In genomic region chr1:248815407-248816034, GRCh38 we compare ENCODE assay signal across 25 cellular contexts. TPM values are rescaled to one million over a fixed set of nuclear protein-coding genes. Genes with fewer than 3 reads are reported as not detected.
DNase-seq lines count a peak whose midpoint lies in the region; ATAC-seq and TF ChIP-seq lines count a peak whose summit lies in the region.
"Had no signal": no experiment of that assay in that cellular context is flagged by ENCODE, and none has a peak within 500 bp of the region (broad histone marks: within the 10 kb centered on the region; RNA-seq: fewer than 3 reads in every experiment).

No MANE protein-coding gene starts in this region.

- peaks cover 46% of the 10 kb centered on the region for H3K4me1 Mint-ChIP-seq in activated T-cell treated with anti-CD3 and anti-CD28 coated beads, Interleukin-2, amount 50 U/mL, for 24 hours (ENCODE audit: low read depth)
- peaks cover 62% of the 10 kb centered on the region for H3K4me1 Mint-ChIP-seq in CD4-positive, alpha-beta T cell (ENCODE audit: low read depth)
- peaks cover 40% of the 10 kb centered on the region for H3K4me1 Mint-ChIP-seq in endothelial cell (ENCODE audit: unreplicated experiment)

- H3K27me3 ChIP-seq in CD4-positive, alpha-beta T cell (ENCODE audit: control insufficient read depth, insufficient read depth, low read length): no peaks in the 10 kb centered on the region
- H3K27me3 ChIP-seq in PC-3 (ENCODE audit: low read length) (no peaks in the 10 kb centered on the region), thyroid gland (no peaks in the 10 kb centered on the region)
- H3K27me3 ChIP-seq: esophagus squamous epithelium, tibial nerve had no signal

- POLR2A ChIA-PET in CD4-positive, alpha-beta T cell (lab: Charles Lee): interaction anchor here (1.6 kb wide), 1 partner anchor 11 kb away, joined by 5 read pairs; the partner anchor contains the start of gene SH3BP5L
- POLR2A ChIA-PET in PC-3 (lab: Charles Lee; ENCODE audit: unreplicated experiment): no interaction called here

- H3K27ac Mint-ChIP-seq in activated T-cell treated with anti-CD3 and anti-CD28 coated beads, Interleukin-2, amount 50 U/mL, for 24 hours: peak overlapping the region; percentile 41
- peak overlapping the region; percentile 91 for H3K27ac Mint-ChIP-seq in CD4-positive, alpha-beta T cell
- H3K27ac Mint-ChIP-seq in endothelial cell (ENCODE audit: unreplicated experiment): peak overlapping the region; percentile 76
- H3K27ac Mint-ChIP-seq: memory B cell had no signal

- no peak overlapping the region for H2AFZ ChIP-seq in PC-3 (ENCODE audit: low read length)

- CTCF ChIA-PET in CD4-positive, alpha-beta T cell (lab: Charles Lee): no interaction called here
- CTCF ChIA-PET in PC-3 (lab: Charles Lee): no interaction called here

- WGBS in thyroid gland, 2 donors: 93% methylated on average over 10 of the region's 10 CpGs

- peaks cover 79% of the 10 kb centered on the region for H3K36me3 Mint-ChIP-seq in activated T-cell treated with anti-CD3 and anti-CD28 coated beads, Interleukin-2, amount 50 U/mL, for 24 hours (ENCODE audit: low read depth)
- peaks cover 73% of the 10 kb centered on the region for H3K36me3 Mint-ChIP-seq in CD4-positive, alpha-beta T cell (ENCODE audit: low read depth)
- peaks cover 62% of the 10 kb centered on the region for H3K36me3 Mint-ChIP-seq in endothelial cell (ENCODE audit: low read depth, unreplicated experiment)

- no peak overlapping the region for H3K27ac ChIP-seq in CD4-positive, alpha-beta T cell (ENCODE audit: low read depth, low read length)
- H3K27ac ChIP-seq in PC-3 (ENCODE audit: low read length) (no peak overlapping the region), thyroid gland (no peak overlapping the region)
- H3K27ac ChIP-seq: esophagus squamous epithelium, tibial nerve had no signal

- H3K9me3 Mint-ChIP-seq in activated T-cell treated with anti-CD3 and anti-CD28 coated beads, Interleukin-2, amount 50 U/mL, for 24 hours: no peaks in the 10 kb centered on the region
- no peaks in the 10 kb centered on the region for H3K9me3 Mint-ChIP-seq in CD4-positive, alpha-beta T cell
- H3K9me3 Mint-ChIP-seq in endothelial cell (ENCODE audit: unreplicated experiment): no peaks in the 10 kb centered on the region
- H3K9me3 Mint-ChIP-seq: memory B cell, naive B cell had no signal

- H4K20me1 ChIP-seq in PC-3 (ENCODE audit: low read length): no peaks in the 10 kb centered on the region

- DNase-seq in activated T-cell treated with anti-CD3 and anti-CD28 coated beads, Interleukin-2, amount 50 U/mL, for 24 hours: no peak
- no peak for DNase-seq in activated T-cell treated with anti-CD3 and anti-CD28 coated beads, Interleukin-2, amount 50 U/mL, for 1 hour
- no peak for DNase-seq in CD4-positive, alpha-beta T cell
- DNase-seq in PC-3 (no peak), endothelial cell (ENCODE audit: low spot score) (no peak), NOMO-1 (lab: John Stamatoyannopoulos, UW; ENCODE audit: unreplicated experiment in 2 of 2) (no peak), thyroid gland (no peak), UCSD-AML1 (lab: John Stamatoyannopoulos, UW; ENCODE audit: unreplicated experiment) (no peak)
- DNase-seq: ACHN; DMS53; effector CD8-positive, alpha-beta T cell; esophagus squamous epithelium; kidney glomerular epithelial cell; MM.1S; naive B cell; NCI-H1436; NCI-H524; stimulated activated CD4-positive, alpha-beta T cell treated with anti-CD3 and anti-CD28 coated beads, Interleukin-4, amount 100 ng/mL, for 1 hour; stimulated activated naive CD8-positive, alpha-beta T cell treated with anti-CD3 and anti-CD28 coated beads, Interleukin-15, Interleukin-2, amounts not matched to agents 100 U/mL and 50 U/mL, for 24 hours had no signal

- ATAC-seq in CD4-positive, alpha-beta T cell (ENCODE audit: poor library complexity): no peak
- no peak for ATAC-seq in PC-3
- ATAC-seq: stimulated activated naive CD8-positive, alpha-beta T cell treated with anti-CD3 and anti-CD28 coated beads, Interleukin-15, Interleukin-2, amounts not matched to agents 100 U/mL and 50 U/mL, for 24 hours had no signal

- no peak overlapping the region for H3K4me3 Mint-ChIP-seq in activated T-cell treated with anti-CD3 and anti-CD28 coated beads, Interleukin-2, amount 50 U/mL, for 24 hours
- H3K4me3 Mint-ChIP-seq in CD4-positive, alpha-beta T cell: no peak overlapping the region
- peak overlapping the region; percentile 12 for H3K4me3 Mint-ChIP-seq in endothelial cell (ENCODE audit: unreplicated experiment)
- H3K4me3 Mint-ChIP-seq: memory B cell, naive B cell had no signal

- no peaks in the 10 kb centered on the region for H3K9me2 ChIP-seq in PC-3 (replicated peaks; ENCODE audit: low read length)

- H3K9me3 ChIP-seq in CD4-positive, alpha-beta T cell (ENCODE audit: control insufficient read depth, low read length): no peaks in the 10 kb centered on the region
- H3K9me3 ChIP-seq in PC-3 (ENCODE audit: low read length) (no peaks in the 10 kb centered on the region), thyroid gland (no peaks in the 10 kb centered on the region)
- H3K9me3 ChIP-seq: esophagus squamous epithelium, tibial nerve had no signal

- intact Hi-C loops in CD4-positive, alpha-beta T cell (cut with DNase I, micrococcal nuclease): no loop called here
- intact Hi-C loops in PC-3 (cut with micrococcal nuclease) (no loop called here), thyroid gland (cut with DNase I) (no loop called here)

- no peak overlapping the region for H3K4me3 ChIP-seq in PC-3 (ENCODE audit: low read length)
- H3K4me3 ChIP-seq in thyroid gland (replicated peaks in 1 of 3): no peak overlapping the region
- H3K4me3 ChIP-seq: esophagus squamous epithelium, smooth muscle cell, tibial nerve had no signal

- peaks cover 74% of the 10 kb centered on the region for H3K36me3 ChIP-seq in PC-3 (ENCODE audit: low read depth, low read length)
- peaks cover 45 to 52% of the 10 kb centered on the region in 2 donors for H3K36me3 ChIP-seq in thyroid gland

- TF ChIP-seq POLR2A in thyroid gland (IDR thresholded peaks at IDR 0.05): no peak

- no peaks in the 10 kb centered on the region for H3K27me3 Mint-ChIP-seq in activated T-cell treated with anti-CD3 and anti-CD28 coated beads, Interleukin-2, amount 50 U/mL, for 24 hours
- no peaks in the 10 kb centered on the region for H3K27me3 Mint-ChIP-seq in CD4-positive, alpha-beta T cell
- H3K27me3 Mint-ChIP-seq in endothelial cell (ENCODE audit: unreplicated experiment): peaks cover 15% of the 10 kb centered on the region
- H3K27me3 Mint-ChIP-seq: memory B cell, naive B cell had no signal

- no peak for TF ChIP-seq CTCF in CD4-positive, alpha-beta T cell (IDR thresholded peaks at IDR 0.05)
- no peak for TF ChIP-seq CTCF in PC-3 (conservative IDR thresholded peaks at IDR 0.05; ENCODE audit: low read depth, low read length)
- TF ChIP-seq CTCF in endothelial cell (IDR thresholded peaks at IDR 0.05; ENCODE audit: unreplicated experiment): no peak
- TF ChIP-seq CTCF in thyroid gland (IDR thresholded peaks at IDR 0.05): no peak

- H3K79me2 ChIP-seq in PC-3 (ENCODE audit: low read length): peaks cover 42% of the 10 kb centered on the region

- BruUV-seq in PC-3 (replicated peaks; lab: Mats Ljungman, UMichigan): TSS peak; percentile 17

- no peak overlapping the region for H3K4me2 ChIP-seq in PC-3 (ENCODE audit: low read length)
- H3K4me2 ChIP-seq: smooth muscle cell had no signal

- H3K9ac ChIP-seq in PC-3 (ENCODE audit: low read length): no peak overlapping the region

- H3F3A ChIP-seq in PC-3 (ENCODE audit: low read length, unreplicated experiment): no peaks in the 10 kb centered on the region

- H3K4me1 ChIP-seq in PC-3 (ENCODE audit: insufficient read depth, low read length): peaks cover 23% of the 10 kb centered on the region
- H3K4me1 ChIP-seq in thyroid gland: peaks cover 5 to 10% of the 10 kb centered on the region in 2 donors

RNA-seq across cellular contexts. Expression of gene SH3BP5L, which starts 10.2 kb away (rescaled TPM):
- total RNA-seq in CD4-positive, alpha-beta T cell: 10 to 100 TPM; 21.7 to 25.2 TPM
- total RNA-seq in PC-3 (2014; rRNA removed) (63.5 and 70.6 TPM in 2 replicates), endothelial cell (ENCODE audit: unreplicated experiment) (30.7 TPM), thyroid gland (10 to 100 TPM; 25.2 to 32.0 (median 30.0) TPM)

RNA-seq across cellular contexts. Expression of gene ZNF672, which starts 22.5 kb away (rescaled TPM):
- 10 to 100 TPM; 35.9 to 38.4 TPM for total RNA-seq in CD4-positive, alpha-beta T cell
- total RNA-seq in PC-3 (2014; rRNA removed) (83.9 and 89.4 TPM in 2 replicates), endothelial cell (ENCODE audit: unreplicated experiment) (29.8 TPM), thyroid gland (10 to 100 TPM; 43.5 to 82.2 (median 53.7) TPM)

RNA-seq across cellular contexts. Expression of gene ZNF692, which starts 43.4 kb away (rescaled TPM):
- total RNA-seq in CD4-positive, alpha-beta T cell: 10 to 100 TPM; 23.3 to 27.3 TPM
- total RNA-seq in PC-3 (2014; rRNA removed) (71.9 and 85.4 TPM in 2 replicates), endothelial cell (ENCODE audit: unreplicated experiment) (26.8 TPM), thyroid gland (10 to 100 TPM; 17.2 to 59.7 (median 34.1) TPM)

RNA-seq across cellular contexts. Expression of gene LYPD8, which starts 60.0 kb away (rescaled TPM):
- not detected for total RNA-seq in CD4-positive, alpha-beta T cell
- total RNA-seq in PC-3 (2014; rRNA removed): not detected in 2 replicates
- total RNA-seq in endothelial cell (ENCODE audit: unreplicated experiment): not detected
- not detected for total RNA-seq in thyroid gland
- total RNA-seq: activated CD8-positive, alpha-beta memory T cell treated with anti-CD3 and anti-CD28 coated beads for 36 hours; cerebellum; esophagus squamous epithelium; pulmonary artery endothelial cell; smooth muscle cell; tibial nerve had no signal

Comparison
In these comparisons a context has a peak if more than half of its experiments do, and no peak if none do; other contexts are left out.
1. H3K27ac Mint-ChIP-seq: peak in every context shown above with its lines; median percentile 91 in CD4-positive, alpha-beta T cell; 76 in endothelial cell; 41 in activated T-cell treated with anti-CD3 and anti-CD28 coated beads, Interleukin-2, amount 50 U/mL, for 24 hours.